In the genomic region with DNA sequence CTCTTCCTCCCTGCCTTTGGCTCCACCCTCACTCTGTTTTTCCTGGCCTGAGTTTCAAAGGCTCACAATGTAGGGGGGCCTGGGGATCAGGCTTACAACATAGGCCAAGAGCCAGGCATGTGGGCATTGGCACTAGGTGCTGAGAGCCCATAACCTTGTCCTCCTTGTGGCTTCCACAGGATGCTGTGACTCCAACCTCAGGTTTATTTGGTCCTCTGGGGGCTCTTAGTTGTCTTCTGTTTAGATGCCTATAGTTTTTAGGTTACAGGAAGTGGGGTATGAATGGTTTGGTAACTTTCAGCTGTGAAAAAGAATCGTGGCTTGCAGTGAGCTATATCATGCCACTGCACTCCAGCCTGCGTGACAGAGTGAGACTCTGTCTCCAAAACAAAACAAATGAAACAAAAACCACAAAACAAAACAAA, we compare ENCODE assay signal across 11 cellular contexts. TPM values are rescaled to one million over a fixed set of nuclear protein-coding genes. Genes with fewer than 3 reads are reported as not detected.
A peak's percentile ranks its signal among the peaks of the same experiment; 100 is the strongest.
DNase-seq lines count a peak whose midpoint lies in the region; ATAC-seq lines count a peak whose summit lies in the region.
"Had no signal": no experiment of that assay in that cellular context is flagged by ENCODE, and none has a peak within 500 bp of the region (broad histone marks: within the 10 kb centered on the region; RNA-seq: fewer than 3 reads in every experiment).

No MANE protein-coding gene starts in this region.

- H3K27ac ChIP-seq in thymus (ENCODE audit: low read depth), result peak overlapping the region; percentile 56

- peak; percentile 16 for DNase-seq in activated naive CD4-positive, alpha-beta T cell treated with Interleukin-2 at 50 U/mL for 16 hours
- DNase-seq in activated naive CD4-positive, alpha-beta T cell (lab: John Stamatoyannopoulos, UW), result no peak
- peak; percentile 41 for DNase-seq in activated gamma-delta T cell treated with anti-CD3 and anti-CD28 coated beads, Interleukin-2, amount 50 U/mL, for 16 hours (ENCODE audit: low read depth)
- DNase-seq in HuH-7.5 (ENCODE audit: low spot score) (no peak), medulla oblongata (ENCODE audit: extremely low spot score) (no peak), GOT3 (lab: John Stamatoyannopoulos, UW) (no peak)
- DNase-seq: MG63 had no signal

- no peaks in the 10 kb centered on the region for H3K27me3 ChIP-seq in thymus (ENCODE audit: control insufficient read depth, insufficient read depth)
- H3K27me3 ChIP-seq: MG63 had no signal

- H3K36me3 ChIP-seq in thymus (ENCODE audit: control insufficient read depth, insufficient read depth), result no peaks in the 10 kb centered on the region

- ATAC-seq in HG03060 (IDR thresholded peaks at IDR 0.05; ENCODE audit: low read depth, unreplicated experiment), result peak; percentile 62

- H3K9me3 ChIP-seq in thymus (ENCODE audit: control insufficient read depth), result no peaks in the 10 kb centered on the region
- H3K9me3 ChIP-seq: MG63 had no signal

- H3K4me3 ChIP-seq in thymus (ENCODE audit: low read length), result no peak overlapping the region
- H3K4me3 ChIP-seq: MG63, skin epidermis had no signal

- 13% methylated on average over 2 of the region's 2 CpGs for WGBS in thymus

- no peaks in the 10 kb centered on the region for H3K4me1 ChIP-seq in thymus (ENCODE audit: control insufficient read depth, insufficient read depth, low read length)

RNA-seq across cellular contexts. Expression of a gene that starts 25.6 kb away (rescaled TPM):
- 0.11 TPM for polyA plus RNA-seq in thymus

RNA-seq across cellular contexts. Expression of a gene that starts 25.9 kb away (rescaled TPM):
- 32.0 TPM for polyA plus RNA-seq in thymus

RNA-seq across cellular contexts. Expression of a gene that starts 32.5 kb away (rescaled TPM):
- polyA plus RNA-seq in thymus, result 88.6 TPM

RNA-seq across cellular contexts. Expression of a gene that starts 40.2 kb away (rescaled TPM):
- polyA plus RNA-seq in thymus, result 0.14 TPM
- polyA plus RNA-seq: liver had no signal

Comparison
In these comparisons a context has a peak if more than half of its experiments do, and no peak if none do; other contexts are left out.
1. DNase-seq: peak in activated naive CD4-positive, alpha-beta T cell treated with Interleukin-2 at 50 U/mL for 16 hours (single experiment) and activated gamma-delta T cell treated with anti-CD3 and anti-CD28 coated beads, Interleukin-2, amount 50 U/mL, for 16 hours (single experiment); none in activated naive CD4-positive, alpha-beta T cell (0 of 4), HuH-7.5 (single experiment), medulla oblongata (single experiment) and GOT3 (single experiment).